10 cellular contexts compared by ENCODE assay signal in genomic region chr2:120005834-120006521, GRCh38. TPM values are rescaled to one million over a fixed set of nuclear protein-coding genes. Genes with fewer than 3 reads are reported as not detected.
DNase-seq lines count a peak whose midpoint lies in the region; ATAC-seq and TF ChIP-seq lines count a peak whose summit lies in the region.
"Had no signal": no experiment of that assay in that cellular context is flagged by ENCODE, and none has a peak within 500 bp of the region (broad histone marks: within the 10 kb centered on the region; RNA-seq: fewer than 3 reads in every experiment).

No MANE protein-coding gene starts in this region.

- intact Hi-C loops in transverse colon (cut with DNase I; ENCODE audit: low total_unique reads): no loop called here

- H3K9me3 ChIP-seq in neural progenitor cell (ENCODE audit: low read depth) (no peaks in the 10 kb centered on the region), transverse colon (no peaks in the 10 kb centered on the region)

- H3K4me2 ChIP-seq in neural progenitor cell: no peak overlapping the region

- ATAC-seq in activated CD4-positive, CD25-positive, alpha-beta regulatory T cell treated with anti-CD3 and anti-CD28 coated beads, Interleukin-2, amount 50 U/mL, for 24 hours: peak; percentile 59 to 60
- peak; percentile 88 for ATAC-seq in HG02642 (IDR thresholded peaks at IDR 0.05; ENCODE audit: poor library complexity, unreplicated experiment)
- ATAC-seq in HG03558 (IDR thresholded peaks at IDR 0.05; ENCODE audit: extremely low read depth, unreplicated experiment): peak; percentile 84
- ATAC-seq in memory B cell (ENCODE audit: low read depth): peak; percentile 88

- DNase-seq in activated CD4-positive, CD25-positive, alpha-beta regulatory T cell treated with anti-CD3 and anti-CD28 coated beads, Interleukin-2, amount 50 U/mL, for 72 hours: no peak
- no peak for DNase-seq in memory B cell (ENCODE audit: low spot score in 2 of 2)
- DNase-seq in neural progenitor cell (ENCODE audit: low spot score): no peak
- no peak for DNase-seq in transverse colon
- no peak for DNase-seq in NCI-H748 treated with DMSO at 0.1 percent for 48 hours (lab: John Stamatoyannopoulos, UW)
- DNase-seq: activated T-cell treated with anti-CD3 and anti-CD28 coated beads, Interleukin-2, amount 50 U/mL, for 72 hours had no signal

- WGBS in transverse colon (ENCODE audit: low coverage in 1 of 2), 2 donors: 87 to 100% methylated on average over 2 to 11 of the region's 11 CpGs

- H3K4me1 Mint-ChIP-seq in memory B cell (peaks cover 12% of the 10 kb centered on the region), neural progenitor cell (peaks cover 25% of the 10 kb centered on the region)

- H3K36me3 Mint-ChIP-seq in memory B cell (no peaks in the 10 kb centered on the region), neural progenitor cell (no peaks in the 10 kb centered on the region)

- H3K79me2 ChIP-seq in neural progenitor cell (ENCODE audit: low read depth): no peaks in the 10 kb centered on the region

- H3F3A ChIP-seq in neural progenitor cell (ENCODE audit: low read depth): peaks cover 10% of the 10 kb centered on the region

- H3K27me3 ChIP-seq in neural progenitor cell: no peaks in the 10 kb centered on the region
- H3K27me3 ChIP-seq in transverse colon: no peaks in the 10 kb centered on the region

- peak overlapping the region; percentile 2 for H3K4me3 Mint-ChIP-seq in memory B cell
- no peak overlapping the region for H3K4me3 Mint-ChIP-seq in neural progenitor cell
- H3K4me3 Mint-ChIP-seq: activated T-cell treated with anti-CD3 and anti-CD28 coated beads, Interleukin-2, amount 50 U/mL, for 72 hours had no signal

- no peaks in the 10 kb centered on the region for H4K20me1 ChIP-seq in neural progenitor cell (ENCODE audit: low read depth)

- TF ChIP-seq CTCF in neural progenitor cell (IDR thresholded peaks at IDR 0.05) (no peak), transverse colon (IDR thresholded peaks at IDR 0.05) (no peak)

- TF ChIP-seq POLR2A in transverse colon (IDR thresholded peaks at IDR 0.05): no peak

- no peak overlapping the region for H2AFZ ChIP-seq in neural progenitor cell (replicated peaks)

- no peaks in the 10 kb centered on the region for H3K36me3 ChIP-seq in neural progenitor cell
- no peaks in the 10 kb centered on the region for H3K36me3 ChIP-seq in transverse colon

- H3K9me3 Mint-ChIP-seq in memory B cell: no peaks in the 10 kb centered on the region
- peaks cover 2% of the 10 kb centered on the region for H3K9me3 Mint-ChIP-seq in neural progenitor cell
- H3K9me3 Mint-ChIP-seq: activated T-cell treated with anti-CD3 and anti-CD28 coated beads, Interleukin-2, amount 50 U/mL, for 72 hours had no signal

- no peak for TF ChIP-seq EP300 in transverse colon (IDR thresholded peaks at IDR 0.05; ENCODE audit: low read depth)

- in situ Hi-C loops in transverse colon (cut with MboI; ENCODE audit: low pct_ligation_motif_present in 1 of 4, low pct_unique_long_range_greater_than_20kb in 1 of 4, low sequenced_read_pairs in 3 of 4): no loop called here

- H3K27ac ChIP-seq in neural progenitor cell: no peak overlapping the region
- H3K27ac ChIP-seq in transverse colon: no peak overlapping the region
- H3K27ac ChIP-seq: 22Rv1 had no signal

- H3K27me3 Mint-ChIP-seq in memory B cell (no peaks in the 10 kb centered on the region), neural progenitor cell (ENCODE audit: insufficient read depth, low read depth) (peaks cover 5% of the 10 kb centered on the region)

- H3K27ac Mint-ChIP-seq in memory B cell (peak overlapping the region; percentile 88), neural progenitor cell (no peak overlapping the region)
- H3K27ac Mint-ChIP-seq: activated T-cell treated with anti-CD3 and anti-CD28 coated beads, Interleukin-2, amount 50 U/mL, for 72 hours had no signal

- no peak overlapping the region for H3K9ac ChIP-seq in neural progenitor cell

- H3K4me1 ChIP-seq in neural progenitor cell (peaks cover 17% of the 10 kb centered on the region), transverse colon (no peaks in the 10 kb centered on the region)

- H3K4me3 ChIP-seq in neural progenitor cell: no peak overlapping the region
- no peak overlapping the region for H3K4me3 ChIP-seq in transverse colon

RNA-seq across cellular contexts. Expression of gene EPB41L5, which starts 6.9 kb away (rescaled TPM):
- total RNA-seq in neural progenitor cell (ENCODE audit: low replicate concordance) (65.7 and 84.0 TPM in 2 replicates), transverse colon (10 to 100 TPM; 11.1 to 36.5 (median 27.6) TPM)
